In genomic region chr5:168268949-168269943, GRCh38 we compare ENCODE assay signal across 8 cellular contexts. TPM values are rescaled to one million over a fixed set of nuclear protein-coding genes. Genes with fewer than 3 reads are reported as not detected.
A peak's percentile ranks its signal among the peaks of the same experiment; 100 is the strongest.
DNase-seq lines count a peak whose midpoint lies in the region; ATAC-seq and TF ChIP-seq lines count a peak whose summit lies in the region.

No MANE protein-coding gene starts in this region.

- H3K36me3 ChIP-seq in SU-DHL-6 (ENCODE audit: low read length), result no peaks in the 10 kb centered on the region
- no peaks in the 10 kb centered on the region for H3K36me3 ChIP-seq in prostate gland
- H3K36me3 ChIP-seq in uterus, result no peaks in the 10 kb centered on the region

- TF ChIP-seq CTCF in GM12874 (IDR thresholded peaks at IDR 0.05; ENCODE audit: insufficient read depth, low read depth, low read length) (peak; percentile 81), SU-DHL-6 (IDR thresholded peaks at IDR 0.05; ENCODE audit: insufficient read depth, low read length, poor library complexity, severe bottlenecking) (peak; percentile 82), prostate gland (IDR thresholded peaks at IDR 0.05) (peak; percentile 86 to 98 (median 93)), uterus (IDR thresholded peaks at IDR 0.05) (peak; percentile 65 to 85 (median 80))

- H2AFZ ChIP-seq in SU-DHL-6 (ENCODE audit: low read depth, low read length, severe bottlenecking), result peak overlapping the region; percentile 87

- DNase-seq in NCI-H1105 treated with DMSO at 0.1 percent for 48 hours (lab: John Stamatoyannopoulos, UW) (peak; percentile 82), amniotic epithelial cell (ENCODE audit: low read depth) (peak; percentile 72), left ventricle myocardium superior (peak; percentile 87), prostate gland (ENCODE audit: low spot score) (peak; percentile 93), uterus (peak; percentile 59 to 76)

- H3K27me3 ChIP-seq in SU-DHL-6 (ENCODE audit: low read length) (no peaks in the 10 kb centered on the region; the same call in 1 of the 2 replicates), prostate gland (replicated peaks; ENCODE audit: insufficient read depth) (no peaks in the 10 kb centered on the region), uterus (no peaks in the 10 kb centered on the region)

- no peaks in the 10 kb centered on the region for H4K20me1 ChIP-seq in SU-DHL-6 (ENCODE audit: low read depth, low read length)

- no peaks in the 10 kb centered on the region for H3F3A ChIP-seq in SU-DHL-6 (ENCODE audit: insufficient read depth)

- ATAC-seq in HG02763 (IDR thresholded peaks at IDR 0.05; ENCODE audit: unreplicated experiment) (peak; percentile 83), left ventricle myocardium superior (peak; percentile 87)

- H3K79me2 ChIP-seq in SU-DHL-6 (ENCODE audit: insufficient read depth, low read length), result no peaks in the 10 kb centered on the region

- H3K4me1 ChIP-seq in prostate gland (replicated peaks), result no peaks in the 10 kb centered on the region
- H3K4me1 ChIP-seq in uterus, result no peaks in the 10 kb centered on the region

- H3K9ac ChIP-seq in SU-DHL-6 (ENCODE audit: low read length), result no peak overlapping the region; the same call in 1 of the 2 replicates

- peak; percentile 39 for TF ChIP-seq POLR2A in prostate gland (IDR thresholded peaks at IDR 0.05)
- peak in 1 of 2 donors; percentile 11 for TF ChIP-seq POLR2A in uterus (IDR thresholded peaks at IDR 0.05)

- peak overlapping the region; percentile 38 for H3K4me2 ChIP-seq in SU-DHL-6 (ENCODE audit: low read depth, low read length, poor library complexity, severe bottlenecking)

- no peak overlapping the region for H3K27ac ChIP-seq in SU-DHL-6 (ENCODE audit: low read depth, low read length)
- H3K27ac ChIP-seq in prostate gland, result peak overlapping the region; percentile 60 to 64
- H3K27ac ChIP-seq in uterus, result no peak overlapping the region

- intact Hi-C loops in left ventricle myocardium superior (cut with micrococcal nuclease), result no loop called here
- intact Hi-C loops in prostate gland (cut with DNase I), result loop anchor here (2.0 kb wide), 1 partner anchor 218 kb away; the partner anchor contains the start of gene RARS1
- intact Hi-C loops in uterus (cut with DNase I; ENCODE audit: low total_unique reads), result no loop called here

- H3K9me3 ChIP-seq in SU-DHL-6 (ENCODE audit: insufficient read depth, low read length) (no peaks in the 10 kb centered on the region), prostate gland (no peaks in the 10 kb centered on the region), uterus (no peaks in the 10 kb centered on the region)

- no peak overlapping the region for H3K4me3 ChIP-seq in SU-DHL-6 (ENCODE audit: insufficient read depth, low read length, poor library complexity, severe bottlenecking)
- H3K4me3 ChIP-seq in prostate gland, result peak overlapping the region; percentile 20 to 28
- peak overlapping the region in 1 of 2 donors; percentile 25 for H3K4me3 ChIP-seq in uterus

- 5% methylated on average over 28 of the region's 30 CpGs for WGBS in prostate gland

- H3K9me2 ChIP-seq in SU-DHL-6 (replicated peaks; ENCODE audit: insufficient read depth, low read length), result no peaks in the 10 kb centered on the region

RNA-seq across cellular contexts. Expression of gene WWC1, which starts 22.2 kb away (rescaled TPM):
- total RNA-seq in left ventricle myocardium superior (4.3 TPM), prostate gland (10 to 100 TPM; 45.3 to 52.6 TPM), uterus (1 to 10 TPM in 2 of 4 donors, under 1 TPM in 1, not detected in 1; under 0.01 to 8.7 (median 1.9) TPM)

Comparison
In these comparisons a context has a peak if more than half of its experiments do, and no peak if none do; other contexts are left out.
1. H3K27ac ChIP-seq: peak in prostate gland (2 of 2); none in SU-DHL-6 (single experiment) and uterus (0 of 2).
2. Peak in every context shown above with its lines, with median percentiles within 50 percentile points of each other: CTCF ChIP-seq and DNase-seq.